ENCODE assay signal across 8 cellular contexts in genomic region chr12:101670007-101670671, GRCh38. TPM values are rescaled to one million over a fixed set of nuclear protein-coding genes. Genes with fewer than 3 reads are reported as not detected.
A peak's percentile ranks its signal among the peaks of the same experiment; 100 is the strongest.
DNase-seq lines count a peak whose midpoint lies in the region; ATAC-seq and TF ChIP-seq lines count a peak whose summit lies in the region.

No MANE protein-coding gene starts in this region.

- no peak overlapping the region for H3K27ac ChIP-seq in RWPE1

- H3K4me3 ChIP-seq in Jurkat, Clone E6-1 (ENCODE audit: low read length) = no peak overlapping the region

- H3K27ac Mint-ChIP-seq in osteocyte (ENCODE audit: unreplicated experiment) = no peak overlapping the region

- CTCF ChIA-PET in RWPE1 (lab: Yijun Ruan, JAX) = interaction anchor here (0.6 kb wide), 1 partner anchor 13 kb away, joined by 3 read pairs; no protein-coding TSS in a partner anchor

- ATAC-seq in HG02981 (IDR thresholded peaks at IDR 0.05; ENCODE audit: unreplicated experiment) (no peak), GM21576 (IDR thresholded peaks at IDR 0.05; ENCODE audit: unreplicated experiment) (no peak)

- no peak overlapping the region for H3K4me3 Mint-ChIP-seq in osteocyte (ENCODE audit: unreplicated experiment)

- DNase-seq in ELR (ENCODE audit: low read depth) (peak; percentile 56), fibroblast of peridontal ligament (ENCODE audit: extremely low read depth) (peak; percentile 53), osteocyte (ENCODE audit: extremely low spot score, unreplicated experiment) (no peak), RWPE1 (ENCODE audit: low spot score) (no peak)
- peak; percentile 53 for DNase-seq in Jurkat, Clone E6-1 (ENCODE audit: low read depth, low spot score)
- DNase-seq in activated CD4-positive, alpha-beta T cell treated with anti-CD3 and anti-CD28 coated beads for 4 hours = peak; percentile 1 to 10

- H3K27me3 Mint-ChIP-seq in osteocyte (ENCODE audit: unreplicated experiment) = peaks cover 11% of the 10 kb centered on the region

- H3K36me3 Mint-ChIP-seq in osteocyte (ENCODE audit: unreplicated experiment) = no peaks in the 10 kb centered on the region

- no peaks in the 10 kb centered on the region for H3K4me1 Mint-ChIP-seq in osteocyte (ENCODE audit: unreplicated experiment)

- H3K9me3 Mint-ChIP-seq in osteocyte (ENCODE audit: unreplicated experiment) = no peaks in the 10 kb centered on the region

- POLR2A ChIA-PET in RWPE1 (lab: Yijun Ruan, JAX; ENCODE audit: low non-redundant PET) = no interaction called here

- TF ChIP-seq CTCF in osteocyte (IDR thresholded peaks at IDR 0.05) = peak; percentile 44
- no peak for TF ChIP-seq CTCF in RWPE1 (conservative IDR thresholded peaks at IDR 0.05; ENCODE audit: low read depth)

RNA-seq across cellular contexts. Expression of gene CHPT1, which starts 27.3 kb away (rescaled TPM):
- 28.9 TPM for polyA plus RNA-seq in Jurkat, Clone E6-1 (2012; ENCODE audit: insufficient read depth, insufficient read length)
- 26.2 and 26.7 TPM in 2 replicates for total RNA-seq in osteocyte

Comparison
In these comparisons a context has a peak if more than half of its experiments do, and no peak if none do; other contexts are left out.
1. DNase-seq: peak in ELR (single experiment), Jurkat, Clone E6-1 (single experiment), activated CD4-positive, alpha-beta T cell treated with anti-CD3 and anti-CD28 coated beads for 4 hours (2 of 2) and fibroblast of peridontal ligament (single experiment); none in osteocyte (single experiment) and RWPE1 (single experiment).